ENCODE assay signal across 8 cellular contexts in the genomic region with DNA sequence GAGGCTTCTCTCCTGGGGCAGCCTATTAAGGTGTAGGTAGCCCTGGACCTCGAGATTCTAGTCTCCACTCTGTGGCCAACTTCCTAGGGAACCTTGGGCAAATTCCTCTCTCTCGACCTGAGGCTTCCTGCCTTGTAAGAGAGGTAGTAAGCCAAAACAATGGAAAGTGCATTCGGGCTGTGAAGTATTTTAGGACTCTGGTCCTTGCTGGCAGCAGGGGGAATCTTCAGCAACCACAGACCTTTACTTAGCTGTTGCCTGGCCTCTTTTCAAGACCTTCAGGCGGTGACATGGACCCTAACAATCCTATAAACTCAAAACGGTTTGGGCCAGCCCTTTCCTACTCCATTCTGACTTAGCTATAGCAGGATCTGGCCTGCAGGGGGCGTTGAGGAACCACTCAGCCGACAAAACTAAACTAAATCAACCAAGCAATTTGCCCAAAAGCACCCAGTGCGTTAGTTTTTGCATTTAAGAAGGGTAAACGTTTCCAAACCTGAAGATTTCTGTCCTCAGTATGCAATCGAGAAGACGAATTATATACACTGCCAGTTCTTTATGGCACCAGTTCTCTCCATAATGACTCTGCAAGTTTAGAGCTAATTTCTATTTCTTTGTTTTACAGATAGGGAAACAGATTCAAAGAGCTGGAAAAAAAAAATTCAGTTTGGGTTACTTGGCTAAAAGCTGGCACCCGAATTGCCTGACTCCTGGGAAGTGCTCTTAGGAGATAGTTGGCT. TPM values are rescaled to one million over a fixed set of nuclear protein-coding genes. Genes with fewer than 3 reads are reported as not detected.
DNase-seq lines count a peak whose midpoint lies in the region; ATAC-seq and TF ChIP-seq lines count a peak whose summit lies in the region.

No MANE protein-coding gene starts in this region.

- peak; percentile 89 for DNase-seq in Ammon's horn (ENCODE audit: low spot score)
- peak; percentile 70 for DNase-seq in NCI-H2196 treated with DMSO at 0.1 percent for 48 hours (lab: John Stamatoyannopoulos, UW; ENCODE audit: unreplicated experiment)
- peak; percentile 85 for DNase-seq in WTC11 (ENCODE audit: low spot score)
- DNase-seq in central memory CD4-positive, alpha-beta T cell = peak; percentile 77
- peak; percentile 89 for DNase-seq in islet precursor cell
- DNase-seq in stimulated activated CD4-positive, alpha-beta T cell treated with anti-CD3 and anti-CD28 coated beads, Interleukin-12 subunit alpha, Interleukin-12 subunit beta, amount 100 ng/mL, for 24 hours (ENCODE audit: low read depth in 2 of 2) = peak; percentile 63 to 76

- H3K4me3 Mint-ChIP-seq in WTC11 = peak overlapping the region; percentile 68

- H3K9me3 Mint-ChIP-seq in WTC11 = no peaks in the 10 kb centered on the region

- H3K36me3 Mint-ChIP-seq in WTC11 = no peaks in the 10 kb centered on the region

- peak; percentile 95 for TF ChIP-seq CTCF in WTC11 (IDR thresholded peaks at IDR 0.05)

- CTCF ChIA-PET in WTC11 (lab: Charles Lee) = interaction anchor here (0.5 to 3.0 kb wide), 50 partner anchors 11 to 629 kb away, joined by 3 to 79 read pairs (median 4); a partner anchor contains a TSS

- ATAC-seq in GM21576 (IDR thresholded peaks at IDR 0.05; ENCODE audit: unreplicated experiment) (peak; percentile 29), WTC11 (peak; percentile 53), HG03521 (IDR thresholded peaks at IDR 0.05; ENCODE audit: unreplicated experiment) (no peak)

- H3K4me1 Mint-ChIP-seq in WTC11 = peaks cover 34% of the 10 kb centered on the region

- H3K27ac Mint-ChIP-seq in WTC11 = peak overlapping the region; percentile 96

- POLR2A ChIA-PET in WTC11 (lab: Charles Lee) = interaction anchor here (0.8 to 2.6 kb wide), 16 partner anchors 11 to 333 kb away, joined by 3 to 20 read pairs (median 5); a partner anchor contains a TSS

- no peaks in the 10 kb centered on the region for H3K27me3 Mint-ChIP-seq in WTC11 (ENCODE audit: low read depth)

TF ChIP-seq in WTC11, 78 proteins besides CTCF, POLR2A, EP300 and RAD21:
- TF ChIP-seq ZNF138 (CRISPR knock-in tag; conservative IDR thresholded peaks at IDR 0.05) (no peak), ZNF232 (CRISPR knock-in tag; IDR thresholded peaks at IDR 0.05) (no peak), ZNF121 (CRISPR knock-in tag; IDR thresholded peaks at IDR 0.05) (peak; percentile 85)
- TF ChIP-seq, protein P1, sequence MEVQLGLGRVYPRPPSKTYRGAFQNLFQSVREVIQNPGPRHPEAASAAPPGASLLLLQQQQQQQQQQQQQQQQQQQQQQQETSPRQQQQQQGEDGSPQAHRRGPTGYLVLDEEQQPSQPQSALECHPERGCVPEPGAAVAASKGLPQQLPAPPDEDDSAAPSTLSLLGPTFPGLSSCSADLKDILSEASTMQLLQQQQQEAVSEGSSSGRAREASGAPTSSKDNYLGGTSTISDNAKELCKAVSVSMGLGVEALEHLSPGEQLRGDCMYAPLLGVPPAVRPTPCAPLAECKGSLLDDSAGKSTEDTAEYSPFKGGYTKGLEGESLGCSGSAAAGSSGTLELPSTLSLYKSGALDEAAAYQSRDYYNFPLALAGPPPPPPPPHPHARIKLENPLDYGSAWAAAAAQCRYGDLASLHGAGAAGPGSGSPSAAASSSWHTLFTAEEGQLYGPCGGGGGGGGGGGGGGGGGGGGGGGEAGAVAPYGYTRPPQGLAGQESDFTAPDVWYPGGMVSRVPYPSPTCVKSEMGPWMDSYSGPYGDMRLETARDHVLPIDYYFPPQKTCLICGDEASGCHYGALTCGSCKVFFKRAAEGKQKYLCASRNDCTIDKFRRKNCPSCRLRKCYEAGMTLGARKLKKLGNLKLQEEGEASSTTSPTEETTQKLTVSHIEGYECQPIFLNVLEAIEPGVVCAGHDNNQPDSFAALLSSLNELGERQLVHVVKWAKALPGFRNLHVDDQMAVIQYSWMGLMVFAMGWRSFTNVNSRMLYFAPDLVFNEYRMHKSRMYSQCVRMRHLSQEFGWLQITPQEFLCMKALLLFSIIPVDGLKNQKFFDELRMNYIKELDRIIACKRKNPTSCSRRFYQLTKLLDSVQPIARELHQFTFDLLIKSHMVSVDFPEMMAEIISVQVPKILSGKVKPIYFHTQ (CRISPR knock-in tag; IDR thresholded peaks at IDR 0.05) = no peak
- TF ChIP-seq, protein P2, sequence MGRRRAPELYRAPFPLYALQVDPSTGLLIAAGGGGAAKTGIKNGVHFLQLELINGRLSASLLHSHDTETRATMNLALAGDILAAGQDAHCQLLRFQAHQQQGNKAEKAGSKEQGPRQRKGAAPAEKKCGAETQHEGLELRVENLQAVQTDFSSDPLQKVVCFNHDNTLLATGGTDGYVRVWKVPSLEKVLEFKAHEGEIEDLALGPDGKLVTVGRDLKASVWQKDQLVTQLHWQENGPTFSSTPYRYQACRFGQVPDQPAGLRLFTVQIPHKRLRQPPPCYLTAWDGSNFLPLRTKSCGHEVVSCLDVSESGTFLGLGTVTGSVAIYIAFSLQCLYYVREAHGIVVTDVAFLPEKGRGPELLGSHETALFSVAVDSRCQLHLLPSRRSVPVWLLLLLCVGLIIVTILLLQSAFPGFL (CRISPR knock-in tag; IDR thresholded peaks at IDR 0.05; ENCODE audit: borderline replicate concordance) = no peak

RNA-seq across cellular contexts. Expression of a gene that starts 10.9 kb away (rescaled TPM):
- 22.3 to 38.1 TPM (median 23.3 TPM) in 3 replicates for total RNA-seq in WTC11 (2021)

RNA-seq across cellular contexts. Expression of a gene that starts 12.5 kb away (rescaled TPM):
- 201 to 245 TPM (median 228 TPM) in 3 replicates for total RNA-seq in WTC11 (2021)

RNA-seq across cellular contexts. Expression of a gene that starts 15.6 kb away (rescaled TPM):
- total RNA-seq in WTC11 (2021) = 108 to 112 TPM (median 110 TPM) in 3 replicates
